Comparison of ENCODE assay signal across 26 cellular contexts in genomic region chr22:27315833-27316232, GRCh38.
"Had no signal": no experiment of that assay in that cellular context is flagged by ENCODE, and none has a peak within 500 bp of the region (broad histone marks: within the 10 kb centered on the region; RNA-seq: fewer than 3 reads in every experiment).

No MANE protein-coding gene starts in this region.

- H3K9ac ChIP-seq: parathyroid adenoma had no signal

- H3K4me3 ChIP-seq: heart right ventricle, hepatocyte, left ventricle myocardium inferior, lung, mucosa of descending colon, skin epidermis, suprapubic skin, thoracic aorta, tibial artery, vagina had no signal

- H3K79me2 ChIP-seq: hepatocyte, parathyroid adenoma had no signal

- H3K27ac ChIP-seq: heart right ventricle, left ventricle myocardium inferior, parathyroid adenoma, skin epidermis, suprapubic skin, thoracic aorta, tibial artery, vagina had no signal

- ATAC-seq: heart right ventricle; mucosa of descending colon; naive thymus-derived CD4-positive, alpha-beta T cell; right cardiac atrium; sciatic nerve had no signal

- H3K27ac Mint-ChIP-seq: natural killer cell treated with Interleukin-12 subunit alpha and Interleukin-12 subunit beta and Interleukin-15 and Interleukin-18, amount 100 ng/mL, for 72 hours; stimulated activated naive CD8-positive, alpha-beta T cell treated with anti-CD3 and anti-CD28 coated beads, Interleukin-15, Interleukin-2, amounts not matched to agents 100 ng/mL and 50 ng/mL, for 24 hours; type B pancreatic cell had no signal

- H3K4me1 ChIP-seq: parathyroid adenoma, vagina had no signal

- H3K4me3 Mint-ChIP-seq: naive thymus-derived CD4-positive, alpha-beta T cell; natural killer cell treated with Interleukin-12 subunit alpha and Interleukin-12 subunit beta and Interleukin-15 and Interleukin-18, amount 100 ng/mL, for 72 hours; stimulated activated naive CD8-positive, alpha-beta T cell treated with anti-CD3 and anti-CD28 coated beads, Interleukin-15, Interleukin-2, amounts not matched to agents 100 ng/mL and 50 ng/mL, for 24 hours; type B pancreatic cell had no signal

- H3K4me2 ChIP-seq: hepatocyte had no signal

- H3K36me3 ChIP-seq: heart right ventricle, left ventricle myocardium inferior, suprapubic skin, thoracic aorta, tibial artery, vagina had no signal

- H3K9me3 Mint-ChIP-seq: natural killer cell treated with Interleukin-12 subunit alpha and Interleukin-12 subunit beta and Interleukin-15 and Interleukin-18, amount 100 ng/mL, for 72 hours; stimulated activated naive CD8-positive, alpha-beta T cell treated with anti-CD3 and anti-CD28 coated beads, Interleukin-15, Interleukin-2, amounts not matched to agents 100 ng/mL and 50 ng/mL, for 24 hours; type B pancreatic cell had no signal

- DNase-seq: heart right ventricle; islet precursor cell; left ventricle myocardium inferior; midbrain; mucosa of descending colon; naive thymus-derived CD4-positive, alpha-beta T cell; nucleus accumbens; retina; right cardiac atrium; stimulated activated CD4-positive, alpha-beta T cell treated with anti-CD3 and anti-CD28 coated beads, Interleukin-12 subunit alpha, Interleukin-12 subunit beta, amount 100 ng/mL, for 4 hours; stimulated activated CD4-positive, alpha-beta T cell treated with anti-CD3 and anti-CD28 coated beads, Interleukin-15, amount 100 ng/mL, for 24 hours; stimulated activated CD4-positive, alpha-beta T cell treated with anti-CD3 and anti-CD28 coated beads, Interleukin-2, amount 100 ng/mL, for 24 hours; stimulated activated CD4-positive, alpha-beta T cell treated with anti-CD3 and anti-CD28 coated beads, Interleukin-4, amount 100 ng/mL, for 1 hour; stimulated activated naive CD4-positive, alpha-beta T cell; tibial artery had no signal

- H3K27me3 ChIP-seq: tibial artery, vagina had no signal

- H3K9me3 ChIP-seq: mucosa of descending colon, suprapubic skin, thoracic aorta, tibial artery, vagina had no signal

- H3K36me3 Mint-ChIP-seq: natural killer cell treated with Interleukin-12 subunit alpha and Interleukin-12 subunit beta and Interleukin-15 and Interleukin-18, amount 100 ng/mL, for 72 hours; type B pancreatic cell had no signal

- H2AFZ ChIP-seq: hepatocyte, parathyroid adenoma had no signal
